Comparison of ENCODE assay signal across 8 cellular contexts in genomic region chr19:1856698-1857603, GRCh38. TPM values are rescaled to one million over a fixed set of nuclear protein-coding genes. Genes with fewer than 3 reads are reported as not detected.
A peak's percentile ranks its signal among the peaks of the same experiment; 100 is the strongest.
DNase-seq lines count a peak whose midpoint lies in the region; ATAC-seq, FAIRE-seq and TF ChIP-seq lines count a peak whose summit lies in the region.

No MANE protein-coding gene starts in this region.

- in situ Hi-C loops in ACHN (cut with HindIII; ENCODE audit: low pct_ligation_motif_present, low pct_unique_long_range_greater_than_20kb, low sequenced_read_pairs): no loop called here

- peaks cover 98% of the 10 kb centered on the region for H3K4me1 ChIP-seq in left ventricle myocardium inferior

- FAIRE-seq in RCC 7860 (lab: Jason Lieb, UNC) (peak; percentile 74), HTR-8/SVneo (lab: Jason Lieb, UNC) (no peak)

- no peaks in the 10 kb centered on the region for H3K36me3 ChIP-seq in left ventricle myocardium inferior

- no peaks in the 10 kb centered on the region for H3K9me3 Mint-ChIP-seq in progenitor cell of endocrine pancreas (ENCODE audit: low read depth)

- peaks cover 1% of the 10 kb centered on the region for H3K36me3 Mint-ChIP-seq in progenitor cell of endocrine pancreas (ENCODE audit: insufficient read depth)

- intact Hi-C loops in left ventricle myocardium inferior (cut with micrococcal nuclease): no loop called here

- H3K27me3 Mint-ChIP-seq in progenitor cell of endocrine pancreas: peaks cover 15% of the 10 kb centered on the region

- peak overlapping the region; percentile 19 for H3K4me3 Mint-ChIP-seq in progenitor cell of endocrine pancreas (ENCODE audit: low read depth)

- DNase-seq in ACHN (peak; percentile 83), RCC 7860 (ENCODE audit: low spot score) (peak; percentile 77), amniotic epithelial cell (ENCODE audit: low read depth) (peak; percentile 81), left ventricle myocardium inferior (peak; percentile 82), progenitor cell of endocrine pancreas (ENCODE audit: low spot score, unreplicated experiment) (peak; percentile 56), NCI-H345 (lab: John Stamatoyannopoulos, UW) (no peak), HTR-8/SVneo (ENCODE audit: insufficient read length, low spot score) (no peak)

- H3K27ac Mint-ChIP-seq in progenitor cell of endocrine pancreas: no peak overlapping the region

- peak; percentile 30 for ATAC-seq in GM21381 (IDR thresholded peaks at IDR 0.05; ENCODE audit: unreplicated experiment)

- H3K9me3 ChIP-seq in left ventricle myocardium inferior (replicated peaks): no peaks in the 10 kb centered on the region

- peak overlapping the region; percentile 96 for H3K27ac ChIP-seq in left ventricle myocardium inferior (replicated peaks)

- TF ChIP-seq CTCF in left ventricle myocardium inferior (IDR thresholded peaks at IDR 0.05; ENCODE audit: borderline replicate concordance) (no peak), progenitor cell of endocrine pancreas (IDR thresholded peaks at IDR 0.05; ENCODE audit: unreplicated experiment) (no peak)

- H3K27me3 ChIP-seq in left ventricle myocardium inferior (ENCODE audit: low read depth): no peaks in the 10 kb centered on the region

- peaks cover 10% of the 10 kb centered on the region for H3K4me1 Mint-ChIP-seq in progenitor cell of endocrine pancreas (ENCODE audit: low read depth)

- H3K4me3 ChIP-seq in left ventricle myocardium inferior: peak overlapping the region; percentile 69

RNA-seq across cellular contexts. Expression of gene KLF16, which starts 6.4 kb away (rescaled TPM):
- 6.4 TPM for total RNA-seq in left ventricle myocardium inferior
- 13.2 and 13.5 TPM in 2 replicates for total RNA-seq in progenitor cell of endocrine pancreas

RNA-seq across cellular contexts. Expression of gene REXO1, which starts 8.7 kb away (rescaled TPM):
- 17.7 TPM for total RNA-seq in left ventricle myocardium inferior
- total RNA-seq in progenitor cell of endocrine pancreas: 42.8 and 44.6 TPM in 2 replicates

RNA-seq across cellular contexts. Expression of gene ABHD17A, which starts 28.3 kb away (rescaled TPM):
- total RNA-seq in left ventricle myocardium inferior (55.6 TPM), progenitor cell of endocrine pancreas (46.5 and 48.8 TPM in 2 replicates)

RNA-seq across cellular contexts. Expression of gene ATP8B3, which starts 44.9 kb away (rescaled TPM):
- 0.41 TPM for total RNA-seq in left ventricle myocardium inferior
- total RNA-seq in progenitor cell of endocrine pancreas: 3.7 and 4.1 TPM in 2 replicates

RNA-seq across cellular contexts. Expression of gene ADAT3, which starts 48.2 kb away (rescaled TPM):
- total RNA-seq in left ventricle myocardium inferior (1.8 TPM), progenitor cell of endocrine pancreas (14.1 and 16.2 TPM in 2 replicates)

Comparison
In these comparisons a context has a peak if more than half of its experiments do, and no peak if none do; other contexts are left out.
1. DNase-seq: peak in ACHN (single experiment), RCC 7860 (single experiment), amniotic epithelial cell (single experiment), left ventricle myocardium inferior (single experiment) and progenitor cell of endocrine pancreas (single experiment); none in NCI-H345 (single experiment) and HTR-8/SVneo (single experiment).